9 cellular contexts compared by ENCODE assay signal in genomic region chr18:24051256-24051947, GRCh38. TPM values are rescaled to one million over a fixed set of nuclear protein-coding genes. Genes with fewer than 3 reads are reported as not detected.
DNase-seq lines count a peak whose midpoint lies in the region; ATAC-seq and TF ChIP-seq lines count a peak whose summit lies in the region.
"Had no signal": no experiment of that assay in that cellular context is flagged by ENCODE, and none has a peak within 500 bp of the region (broad histone marks: within the 10 kb centered on the region; RNA-seq: fewer than 3 reads in every experiment).

No MANE protein-coding gene starts in this region.

- peaks cover 16% of the 10 kb centered on the region for H3K36me3 Mint-ChIP-seq in activated naive CD8-positive, alpha-beta T cell treated with anti-CD3 and anti-CD28 coated beads, Interleukin-2, amount 10 ng/mL, durations not matched to agents 7 days and 5 days
- peaks cover 1% of the 10 kb centered on the region for H3K36me3 Mint-ChIP-seq in progenitor cell of endocrine pancreas (ENCODE audit: insufficient read depth)

- TF ChIP-seq CTCF in progenitor cell of endocrine pancreas (IDR thresholded peaks at IDR 0.05; ENCODE audit: unreplicated experiment) = no peak

- H3K27ac Mint-ChIP-seq in activated naive CD8-positive, alpha-beta T cell treated with anti-CD3 and anti-CD28 coated beads, Interleukin-2, amount 10 ng/mL, durations not matched to agents 7 days and 5 days = no peak overlapping the region
- H3K27ac Mint-ChIP-seq in progenitor cell of endocrine pancreas = peak overlapping the region; percentile 89

- no peaks in the 10 kb centered on the region for H3K27me3 Mint-ChIP-seq in activated naive CD8-positive, alpha-beta T cell treated with anti-CD3 and anti-CD28 coated beads, Interleukin-2, amount 10 ng/mL, durations not matched to agents 7 days and 5 days
- no peaks in the 10 kb centered on the region for H3K27me3 Mint-ChIP-seq in progenitor cell of endocrine pancreas

- H3K4me3 Mint-ChIP-seq in activated naive CD8-positive, alpha-beta T cell treated with anti-CD3 and anti-CD28 coated beads, Interleukin-2, amount 10 ng/mL, durations not matched to agents 7 days and 5 days = no peak overlapping the region
- H3K4me3 Mint-ChIP-seq in progenitor cell of endocrine pancreas (ENCODE audit: low read depth) = peak overlapping the region; percentile 49

- H3K9me3 Mint-ChIP-seq in activated naive CD8-positive, alpha-beta T cell treated with anti-CD3 and anti-CD28 coated beads, Interleukin-2, amount 10 ng/mL, durations not matched to agents 7 days and 5 days = no peaks in the 10 kb centered on the region
- H3K9me3 Mint-ChIP-seq in progenitor cell of endocrine pancreas (ENCODE audit: low read depth) = no peaks in the 10 kb centered on the region

- no peak for DNase-seq in activated naive CD8-positive, alpha-beta T cell treated with anti-CD3 and anti-CD28 coated beads, Interleukin-2, amount 10 ng/mL, durations not matched to agents 7 days and 5 days
- DNase-seq in progenitor cell of endocrine pancreas (ENCODE audit: low spot score, unreplicated experiment) = no peak
- no peak for DNase-seq in NCI-H1048 (lab: John Stamatoyannopoulos, UW)
- DNase-seq in dedifferentiated amniotic fluid mesenchymal stem cell (ENCODE audit: extremely low spot score) = no peak
- DNase-seq: NCI-H524 treated with DMSO at 0.1 percent for 48 hours had no signal

- H3K4me1 Mint-ChIP-seq in activated naive CD8-positive, alpha-beta T cell treated with anti-CD3 and anti-CD28 coated beads, Interleukin-2, amount 10 ng/mL, durations not matched to agents 7 days and 5 days = peaks cover 53% of the 10 kb centered on the region
- H3K4me1 Mint-ChIP-seq in progenitor cell of endocrine pancreas (ENCODE audit: low read depth) = peaks cover 40% of the 10 kb centered on the region

- POLR2A ChIA-PET in activated naive CD8-positive, alpha-beta T cell treated with anti-CD3 and anti-CD28 coated beads, Interleukin-2, amount 10 ng/mL, durations not matched to agents 7 days and 5 days (lab: Charles Lee) = no interaction called here

- ATAC-seq in GM18502 (IDR thresholded peaks at IDR 0.05; ENCODE audit: poor library complexity, unreplicated experiment) = peak; percentile 36
- peak; percentile 42 for ATAC-seq in HG03135 (IDR thresholded peaks at IDR 0.05; ENCODE audit: unreplicated experiment)
- ATAC-seq in activated naive CD8-positive, alpha-beta T cell treated with anti-CD3 and anti-CD28 coated beads, Interleukin-2, amount 10 ng/mL, durations not matched to agents 7 days and 5 days (ENCODE audit: low read depth) = peak; percentile 16
- ATAC-seq in GM21515 (IDR thresholded peaks at IDR 0.05; ENCODE audit: unreplicated experiment) = no peak
- no peak for ATAC-seq in GM19395 (IDR thresholded peaks at IDR 0.05; ENCODE audit: unreplicated experiment)

RNA-seq across cellular contexts. Expression of gene TTC39C, which starts 36.8 kb away (rescaled TPM):
- 10 to 100 TPM; 84.0 to 95.1 TPM for total RNA-seq in activated naive CD8-positive, alpha-beta T cell treated with anti-CD3 and anti-CD28 coated beads, Interleukin-2, amount 10 ng/mL, durations not matched to agents 7 days and 5 days
- 28.8 and 30.1 TPM in 2 replicates for total RNA-seq in progenitor cell of endocrine pancreas

Comparison
In these comparisons a context has a peak if more than half of its experiments do, and no peak if none do; other contexts are left out.
1. ATAC-seq: peak in GM18502 (single experiment), HG03135 (single experiment) and activated naive CD8-positive, alpha-beta T cell treated with anti-CD3 and anti-CD28 coated beads, Interleukin-2, amount 10 ng/mL, durations not matched to agents 7 days and 5 days (single experiment); none in GM21515 (single experiment) and GM19395 (single experiment).